Comparison of ENCODE assay signal across 17 cellular contexts in the genomic region with DNA sequence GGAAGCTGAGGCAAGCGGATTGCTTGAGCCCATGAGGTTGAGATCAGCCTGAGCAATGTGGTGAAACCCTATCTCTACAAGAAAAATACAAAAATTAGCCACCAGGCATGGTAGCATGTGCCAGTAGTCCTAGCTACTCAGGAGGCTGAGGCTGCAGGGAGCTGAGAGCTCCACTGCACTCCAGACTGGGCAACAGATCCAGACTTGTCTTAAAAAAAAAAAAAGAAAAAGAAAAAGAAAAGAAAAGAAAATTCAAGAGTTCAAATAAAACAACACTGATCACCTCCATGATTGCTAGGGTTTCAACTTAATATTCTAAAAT. TPM values are rescaled to one million over a fixed set of nuclear protein-coding genes. Genes with fewer than 3 reads are reported as not detected.
DNase-seq lines count a peak whose midpoint lies in the region; ATAC-seq and TF ChIP-seq lines count a peak whose summit lies in the region.
"Had no signal": no experiment of that assay in that cellular context is flagged by ENCODE, and none has a peak within 500 bp of the region (broad histone marks: within the 10 kb centered on the region; RNA-seq: fewer than 3 reads in every experiment).

No MANE protein-coding gene starts in this region.

- H3K27ac ChIP-seq in foreskin keratinocyte: no peak overlapping the region
- H3K27ac ChIP-seq: neutrophil had no signal

- no peak overlapping the region for H3K4me3 ChIP-seq in MG63
- H3K4me3 ChIP-seq: HAP-1 had no signal

- H3K27me3 ChIP-seq in foreskin keratinocyte (no peaks in the 10 kb centered on the region), MG63 (no peaks in the 10 kb centered on the region)
- H3K27me3 ChIP-seq: neutrophil had no signal

- peaks cover 35% of the 10 kb centered on the region for H3K4me1 Mint-ChIP-seq in activated naive CD4-positive, alpha-beta T cell treated with anti-CD3 and anti-CD28 coated beads, Interleukin-2, amount 50 U/mL, for 24 hours
- peaks cover 31 to 43% (median 36%) of the 10 kb centered on the region in 3 donors for H3K4me1 Mint-ChIP-seq in T-cell
- peaks cover 21% of the 10 kb centered on the region for H3K4me1 Mint-ChIP-seq in activated naive CD8-positive, alpha-beta T cell treated with anti-CD3 and anti-CD28 coated beads, Interleukin-2, amount 50 U/mL, for 24 hours

- no peaks in the 10 kb centered on the region for H3K36me3 Mint-ChIP-seq in activated naive CD4-positive, alpha-beta T cell treated with anti-CD3 and anti-CD28 coated beads, Interleukin-2, amount 50 U/mL, for 24 hours
- H3K36me3 Mint-ChIP-seq in activated naive CD4-positive, alpha-beta T cell treated with anti-CD3 and anti-CD28 coated beads, Interleukin-2, amount 50 U/mL, for 72 hours: peaks cover 0 to 29% of the 10 kb centered on the region in 2 donors
- H3K36me3 Mint-ChIP-seq in T-cell: no peaks in the 10 kb centered on the region
- H3K36me3 Mint-ChIP-seq in activated naive CD8-positive, alpha-beta T cell treated with anti-CD3 and anti-CD28 coated beads, Interleukin-2, amount 50 U/mL, for 24 hours (ENCODE audit: low read depth): no peaks in the 10 kb centered on the region

- H3K9me3 ChIP-seq in MG63: no peaks in the 10 kb centered on the region
- H3K9me3 ChIP-seq: HAP-1, neutrophil had no signal

- H3K27me3 Mint-ChIP-seq in activated naive CD4-positive, alpha-beta T cell treated with anti-CD3 and anti-CD28 coated beads, Interleukin-2, amount 50 U/mL, for 24 hours: no peaks in the 10 kb centered on the region
- no peaks in the 10 kb centered on the region for H3K27me3 Mint-ChIP-seq in T-cell
- no peaks in the 10 kb centered on the region for H3K27me3 Mint-ChIP-seq in activated naive CD8-positive, alpha-beta T cell treated with anti-CD3 and anti-CD28 coated beads, Interleukin-2, amount 50 U/mL, for 24 hours

- H3K36me3 ChIP-seq in MG63: no peaks in the 10 kb centered on the region; the same call in 1 of the 2 replicates
- H3K36me3 ChIP-seq: HAP-1, neutrophil had no signal

- H3K4me3 Mint-ChIP-seq in activated naive CD4-positive, alpha-beta T cell treated with anti-CD3 and anti-CD28 coated beads, Interleukin-2, amount 50 U/mL, for 24 hours: no peak overlapping the region
- peak overlapping the region; percentile 56 to 70 (median 69) for H3K4me3 Mint-ChIP-seq in T-cell
- H3K4me3 Mint-ChIP-seq in activated naive CD8-positive, alpha-beta T cell treated with anti-CD3 and anti-CD28 coated beads, Interleukin-2, amount 50 U/mL, for 24 hours: no peak overlapping the region

- peaks cover 38% of the 10 kb centered on the region for H3K4me1 ChIP-seq in foreskin keratinocyte

- no peak for TF ChIP-seq CTCF in foreskin keratinocyte (conservative IDR thresholded peaks at IDR 0.05)

- POLR2A ChIA-PET in T-cell (lab: Charles Lee): interaction anchor here (0.5 to 0.6 kb wide), 2 partner anchors 126 to 337 kb away, joined by 3 to 5 read pairs; no protein-coding TSS in a partner anchor

- no peaks in the 10 kb centered on the region for H3K9me3 Mint-ChIP-seq in activated naive CD4-positive, alpha-beta T cell treated with anti-CD3 and anti-CD28 coated beads, Interleukin-2, amount 50 U/mL, for 24 hours
- no peaks in the 10 kb centered on the region for H3K9me3 Mint-ChIP-seq in activated naive CD4-positive, alpha-beta T cell treated with anti-CD3 and anti-CD28 coated beads, Interleukin-2, amount 50 U/mL, for 72 hours
- no peaks in the 10 kb centered on the region for H3K9me3 Mint-ChIP-seq in T-cell
- H3K9me3 Mint-ChIP-seq in activated naive CD8-positive, alpha-beta T cell treated with anti-CD3 and anti-CD28 coated beads, Interleukin-2, amount 50 U/mL, for 24 hours: no peaks in the 10 kb centered on the region

- no peak for ATAC-seq in activated naive CD4-positive, alpha-beta T cell treated with anti-CD3 and anti-CD28 coated beads, Interleukin-2, amount 50 U/mL, for 72 hours
- ATAC-seq in T-cell (replicated peaks in 1 of 4) (peak in 3 of 4 experiments; percentile 22 to 43 (median 41)), foreskin keratinocyte (peak; percentile 45)
- ATAC-seq in activated naive CD8-positive, alpha-beta T cell treated with anti-CD3 and anti-CD28 coated beads, Interleukin-2, amount 50 U/mL, for 24 hours: no peak
- ATAC-seq: right cardiac atrium, Right ventricle myocardium inferior had no signal

- CTCF ChIA-PET in T-cell (lab: Charles Lee): interaction anchor here in 1 of 2 donors (0.7 to 1.8 kb wide), 3 partner anchors 180 to 337 kb away, joined by 3 to 8 read pairs (median 3); no protein-coding TSS in a partner anchor

- no peak for DNase-seq in activated naive CD4-positive, alpha-beta T cell treated with anti-CD3 and anti-CD28 coated beads, Interleukin-2, amount 50 U/mL, for 72 hours (ENCODE audit: low spot score in 2 of 2)
- DNase-seq in T-cell (no peak), foreskin keratinocyte (peak in 1 of 2 donors; percentile 41), MG63 (no peak), dermis blood vessel endothelial cell (no peak)
- no peak for DNase-seq in activated naive CD8-positive, alpha-beta T cell treated with anti-CD3 and anti-CD28 coated beads, Interleukin-2, amount 50 U/mL, for 24 hours
- no peak for DNase-seq in stimulated activated CD4-positive, alpha-beta T cell treated with anti-CD3 and anti-CD28 coated beads, Interleukin-2, amount 100 ng/mL, for 24 hours
- DNase-seq: activated CD4-positive, alpha-beta T cell treated with anti-CD3 and anti-CD28 coated beads for 48 hours; AML-193; effector CD4-positive, alpha-beta T cell; NCI-H446 treated with DMSO at 0.1 percent for 48 hours; right cardiac atrium; substantia nigra had no signal

- H3K27ac Mint-ChIP-seq in activated naive CD4-positive, alpha-beta T cell treated with anti-CD3 and anti-CD28 coated beads, Interleukin-2, amount 50 U/mL, for 24 hours: peak overlapping the region; percentile 77
- H3K27ac Mint-ChIP-seq in activated naive CD4-positive, alpha-beta T cell treated with anti-CD3 and anti-CD28 coated beads, Interleukin-2, amount 50 U/mL, for 72 hours: peak overlapping the region in 1 of 2 donors; percentile 34
- peak overlapping the region; percentile 78 to 80 for H3K27ac Mint-ChIP-seq in T-cell
- H3K27ac Mint-ChIP-seq in activated naive CD8-positive, alpha-beta T cell treated with anti-CD3 and anti-CD28 coated beads, Interleukin-2, amount 50 U/mL, for 24 hours: no peak overlapping the region

RNA-seq across cellular contexts. Expression of gene RTKN2, which starts 34.4 kb away (rescaled TPM):
- total RNA-seq in activated naive CD4-positive, alpha-beta T cell treated with anti-CD3 and anti-CD28 coated beads, Interleukin-2, amount 50 U/mL, for 72 hours: 1 to 10 TPM; 9.2 to 10.0 TPM
- total RNA-seq in T-cell: 10 to 100 TPM in 4 of 5 donors, 1 to 10 TPM in 1; 9.0 to 15.5 (median 12.4) TPM
- 1.8 and 2.6 TPM in 2 replicates for total RNA-seq in foreskin keratinocyte
- polyA plus RNA-seq in foreskin keratinocyte: 1.1 and 1.3 TPM in 2 replicates
- 1.3 and 2.7 TPM in 2 replicates for total RNA-seq in MG63 (2014; rRNA removed; shearing (Covaris generic); ENCODE audit: low replicate concordance)
- 0.17 and 0.33 TPM in 2 replicates for total RNA-seq in dermis blood vessel endothelial cell
- total RNA-seq: Right ventricle myocardium inferior had no signal

Comparison
In these comparisons a context has a peak if more than half of its experiments do, and no peak if none do; other contexts are left out.
1. H3K4me3 Mint-ChIP-seq: peak in T-cell (3 of 3); none in activated naive CD4-positive, alpha-beta T cell treated with anti-CD3 and anti-CD28 coated beads, Interleukin-2, amount 50 U/mL, for 24 hours (single experiment) and activated naive CD8-positive, alpha-beta T cell treated with anti-CD3 and anti-CD28 coated beads, Interleukin-2, amount 50 U/mL, for 24 hours (single experiment).
2. ATAC-seq: peak in T-cell (3 of 4) and foreskin keratinocyte (single experiment); none in activated naive CD4-positive, alpha-beta T cell treated with anti-CD3 and anti-CD28 coated beads, Interleukin-2, amount 50 U/mL, for 72 hours (0 of 2) and activated naive CD8-positive, alpha-beta T cell treated with anti-CD3 and anti-CD28 coated beads, Interleukin-2, amount 50 U/mL, for 24 hours (single experiment).